12 cellular contexts compared by ENCODE assay signal in the genomic region with DNA sequence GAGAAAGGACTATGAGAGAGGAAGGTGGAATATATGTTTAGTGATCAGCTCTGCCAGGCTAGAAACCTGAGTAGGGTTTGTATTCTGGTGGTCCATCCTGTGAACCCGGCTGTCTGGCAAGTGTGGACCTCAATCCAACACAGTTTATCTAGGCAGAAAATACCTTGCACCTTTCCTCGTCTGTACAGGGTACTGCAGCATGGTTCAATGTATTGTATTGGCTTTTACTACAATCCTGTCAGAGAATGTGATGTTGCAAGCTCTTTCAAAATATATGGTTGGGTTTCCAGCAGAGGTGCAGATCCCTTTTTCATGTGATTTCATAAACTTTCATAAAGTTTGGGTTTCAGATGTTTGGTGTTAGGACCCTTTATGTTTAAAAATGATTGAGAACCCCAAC.
DNase-seq lines count a peak whose midpoint lies in the region; ATAC-seq lines count a peak whose summit lies in the region.
"Had no signal": no experiment of that assay in that cellular context is flagged by ENCODE, and none has a peak within 500 bp of the region (broad histone marks: within the 10 kb centered on the region; RNA-seq: fewer than 3 reads in every experiment).

No MANE protein-coding gene starts in this region.

- peak; percentile 19 for DNase-seq in GF-D8 (lab: John Stamatoyannopoulos, UW)
- no peak for DNase-seq in activated T-helper 1 cell treated with anti-CD3 and anti-CD28 coated beads, Interleukin-12 subunit alpha, Interleukin-12 subunit beta, Interleukin-2, Interleukin-4 antibody, amounts not matched to agents 30 ng/mL and 10 ng/mL and 1 ng/mL, durations not matched to agents 14 hours and 24 hours and 36 hours (ENCODE audit: low spot score)
- DNase-seq in naive thymus-derived CD8-positive, alpha-beta T cell: peak in 2 of 10 donors; percentile 30 to 34
- no peak for DNase-seq in HK-2 (ENCODE audit: unreplicated experiment)
- no peak for DNase-seq in NCI-H2196 (lab: John Stamatoyannopoulos, UW; ENCODE audit: unreplicated experiment)
- DNase-seq: DMS79; foreskin melanocyte; Kasumi-1; stimulated activated CD4-positive, alpha-beta T cell treated with anti-CD3 and anti-CD28 coated beads, Interleukin-4, amount 100 ng/mL, for 4 hours; testis had no signal

- intact Hi-C loops in activated T-helper 1 cell treated with anti-CD3 and anti-CD28 coated beads, Interleukin-12 subunit alpha, Interleukin-12 subunit beta, Interleukin-2, Interleukin-4 antibody, amounts not matched to agents 30 ng/mL and 10 ng/mL and 1 ng/mL, durations not matched to agents 14 hours and 24 hours and 36 hours (cut with micrococcal nuclease): loop anchor here (5.0 to 10.0 kb wide), 8 partner anchors 335 to 1738 kb away; a partner anchor contains a TSS

- no peaks in the 10 kb centered on the region for H3K9me3 ChIP-seq in KOPT-K1 (ENCODE audit: insufficient read depth, low read length, poor library complexity, severe bottlenecking)
- H3K9me3 ChIP-seq: testis had no signal

- H3K4me3 Mint-ChIP-seq in activated T-helper 1 cell treated with anti-CD3 and anti-CD28 coated beads, Interleukin-12 subunit alpha, Interleukin-12 subunit beta, Interleukin-2, Interleukin-4 antibody, amounts not matched to agents 30 ng/mL and 10 ng/mL and 1 ng/mL, durations not matched to agents 14 hours and 24 hours and 36 hours: peak overlapping the region; percentile 90
- peak overlapping the region; percentile 81 to 95 (median 92) for H3K4me3 Mint-ChIP-seq in naive thymus-derived CD8-positive, alpha-beta T cell

- peaks cover 17% of the 10 kb centered on the region for H3K36me3 Mint-ChIP-seq in activated T-helper 1 cell treated with anti-CD3 and anti-CD28 coated beads, Interleukin-12 subunit alpha, Interleukin-12 subunit beta, Interleukin-2, Interleukin-4 antibody, amounts not matched to agents 30 ng/mL and 10 ng/mL and 1 ng/mL, durations not matched to agents 14 hours and 24 hours and 36 hours (ENCODE audit: low read depth)
- H3K36me3 Mint-ChIP-seq in naive thymus-derived CD8-positive, alpha-beta T cell: peaks cover 0 to 16% (median 7%) of the 10 kb centered on the region in 3 donors

- H3K27me3 Mint-ChIP-seq in activated T-helper 1 cell treated with anti-CD3 and anti-CD28 coated beads, Interleukin-12 subunit alpha, Interleukin-12 subunit beta, Interleukin-2, Interleukin-4 antibody, amounts not matched to agents 30 ng/mL and 10 ng/mL and 1 ng/mL, durations not matched to agents 14 hours and 24 hours and 36 hours (ENCODE audit: insufficient read depth): no peaks in the 10 kb centered on the region
- H3K27me3 Mint-ChIP-seq in naive thymus-derived CD8-positive, alpha-beta T cell: no peaks in the 10 kb centered on the region

- H3K27ac Mint-ChIP-seq in activated T-helper 1 cell treated with anti-CD3 and anti-CD28 coated beads, Interleukin-12 subunit alpha, Interleukin-12 subunit beta, Interleukin-2, Interleukin-4 antibody, amounts not matched to agents 30 ng/mL and 10 ng/mL and 1 ng/mL, durations not matched to agents 14 hours and 24 hours and 36 hours: peak overlapping the region; percentile 86
- H3K27ac Mint-ChIP-seq in naive thymus-derived CD8-positive, alpha-beta T cell: peak overlapping the region; percentile 90 to 99 (median 96)

- H3K36me3 ChIP-seq in KOPT-K1 (ENCODE audit: insufficient read depth, low read length): peaks cover 18% of the 10 kb centered on the region

- POLR2A ChIA-PET in naive thymus-derived CD8-positive, alpha-beta T cell (lab: Charles Lee): interaction anchor here (0.7 to 8.9 kb wide), 5 partner anchors 11 to 33 kb away, joined by 3 to 231 read pairs (median 4); no protein-coding TSS in a partner anchor

- H3K4me1 Mint-ChIP-seq in activated T-helper 1 cell treated with anti-CD3 and anti-CD28 coated beads, Interleukin-12 subunit alpha, Interleukin-12 subunit beta, Interleukin-2, Interleukin-4 antibody, amounts not matched to agents 30 ng/mL and 10 ng/mL and 1 ng/mL, durations not matched to agents 14 hours and 24 hours and 36 hours (ENCODE audit: low read depth): peaks cover 83% of the 10 kb centered on the region
- peaks cover 22 to 90% (median 65%) of the 10 kb centered on the region in 4 donors for H3K4me1 Mint-ChIP-seq in naive thymus-derived CD8-positive, alpha-beta T cell

- H3K27ac ChIP-seq in KOPT-K1 (ENCODE audit: low read depth, low read length, poor library complexity, severe bottlenecking): peak overlapping the region; percentile 99
- H3K27ac ChIP-seq: testis had no signal

- no peak for ATAC-seq in naive thymus-derived CD8-positive, alpha-beta T cell
- ATAC-seq in HG03135 (IDR thresholded peaks at IDR 0.05; ENCODE audit: unreplicated experiment): no peak

- no peaks in the 10 kb centered on the region for H3K9me3 Mint-ChIP-seq in activated T-helper 1 cell treated with anti-CD3 and anti-CD28 coated beads, Interleukin-12 subunit alpha, Interleukin-12 subunit beta, Interleukin-2, Interleukin-4 antibody, amounts not matched to agents 30 ng/mL and 10 ng/mL and 1 ng/mL, durations not matched to agents 14 hours and 24 hours and 36 hours
- no peaks in the 10 kb centered on the region for H3K9me3 Mint-ChIP-seq in naive thymus-derived CD8-positive, alpha-beta T cell
